Comparison of ENCODE assay signal across 21 cellular contexts in the genomic region with DNA sequence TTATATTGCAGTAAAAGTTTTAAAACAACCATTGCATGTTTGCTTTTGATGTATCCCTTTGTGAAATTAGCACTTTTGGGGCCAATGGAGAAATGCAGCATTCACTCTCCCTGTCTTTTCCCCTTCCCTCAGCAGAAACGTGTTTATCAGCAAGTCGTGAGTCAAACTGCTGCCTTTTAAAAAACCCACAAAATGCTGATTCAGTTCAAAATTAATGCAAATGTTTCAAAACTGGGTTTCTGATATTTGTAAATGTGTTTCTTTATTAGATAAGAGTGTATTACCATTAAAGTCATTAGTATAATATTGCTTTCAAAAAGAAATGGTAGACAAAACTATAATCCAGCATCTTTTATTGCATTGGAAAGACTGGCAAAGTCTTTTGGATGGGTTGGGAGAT.
"Had no signal": no experiment of that assay in that cellular context is flagged by ENCODE, and none has a peak within 500 bp of the region (broad histone marks: within the 10 kb centered on the region; RNA-seq: fewer than 3 reads in every experiment).

No MANE protein-coding gene starts in this region.

- H3K4me3 ChIP-seq: gastrocnemius medialis, heart right ventricle, psoas muscle, spleen, tibial artery, upper lobe of left lung, vagina had no signal

- ATAC-seq: esophagus mucosa; gastrocnemius medialis; heart right ventricle; left lobe of liver; naive thymus-derived CD8-positive, alpha-beta T cell; psoas muscle; sciatic nerve; stimulated activated memory B cell treated with anti-CD40 and anti-IgM and Interleukin-4, amounts not matched to agents 10 μg/mL and 1 μg/mL and 100 μg/mL, for 72 hours had no signal

- H3K27me3 ChIP-seq: gastrocnemius medialis, heart right ventricle, neutrophil, spleen, tibial artery, upper lobe of left lung, vagina had no signal

- DNase-seq: effector CD8-positive, alpha-beta T cell; gastrocnemius medialis; heart right ventricle; hypothalamus; islet precursor cell; mammary epithelial cell; naive thymus-derived CD8-positive, alpha-beta T cell; psoas muscle; retina; spleen; stimulated activated CD4-positive, alpha-beta T cell treated with anti-CD3 and anti-CD28 coated beads, Interleukin-15, amount 100 ng/mL, for 24 hours; stimulated activated CD4-positive, alpha-beta T cell treated with anti-CD3 and anti-CD28 coated beads, Interleukin-1b, Interleukin-23, amount 100 ng/mL, for 48 hours; stimulated activated CD4-positive, alpha-beta T cell treated with anti-CD3 and anti-CD28 coated beads, Interleukin-4, amount 100 ng/mL, for 24 hours; tibial artery; upper lobe of left lung had no signal

- H3K27ac ChIP-seq: gastrocnemius medialis, heart right ventricle, neutrophil, psoas muscle, spleen, tibial artery, upper lobe of left lung, vagina had no signal

- H3K9me3 ChIP-seq: gastrocnemius medialis, neutrophil, psoas muscle, upper lobe of left lung, vagina had no signal

- H3K4me1 ChIP-seq: gastrocnemius medialis, tibial artery, upper lobe of left lung, vagina had no signal
